14 cellular contexts compared by ENCODE assay signal in the genomic region with DNA sequence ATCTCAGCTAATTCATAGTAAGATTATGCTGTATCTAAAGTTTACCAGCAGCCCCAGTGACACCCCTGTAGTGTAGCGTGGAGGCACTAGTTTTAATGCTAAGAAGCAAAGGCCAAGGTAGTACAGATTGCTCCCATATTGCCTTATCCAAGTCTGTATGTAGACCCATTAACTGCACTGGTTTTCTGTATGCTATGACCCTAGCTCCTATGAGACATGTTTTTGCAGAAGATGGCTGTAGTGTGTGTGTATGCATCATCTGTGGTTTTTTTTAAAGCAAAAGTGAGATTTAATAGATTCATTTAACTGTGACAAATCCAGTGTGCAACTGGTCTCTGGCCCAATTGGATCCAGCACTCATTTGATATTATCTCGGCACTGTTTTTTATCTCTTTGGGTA.
"Had no signal": no experiment of that assay in that cellular context is flagged by ENCODE, and none has a peak within 500 bp of the region (broad histone marks: within the 10 kb centered on the region; RNA-seq: fewer than 3 reads in every experiment).

No MANE protein-coding gene starts in this region.

- H3K27ac ChIP-seq: heart left ventricle, thyroid gland had no signal

- H3K27ac Mint-ChIP-seq: dendritic cell treated with granulocyte-macrophage colony-stimulating factor and Interleukin-4, amounts not matched to agents 40 ng/mL and 50 ng/mL, for 4 days; T-helper 2 cell treated with Interferon-gamma antibody and Interleukin-4, amounts not matched to agents 5 μg/mL and 100 μg/mL, for 36 hours had no signal

- H3K36me3 Mint-ChIP-seq: naive B cell had no signal

- H3K9me3 Mint-ChIP-seq: dendritic cell treated with granulocyte-macrophage colony-stimulating factor and Interleukin-4, amounts not matched to agents 40 ng/mL and 50 ng/mL, for 4 days; naive B cell; T-helper 2 cell treated with Interferon-gamma antibody and Interleukin-4, amounts not matched to agents 5 μg/mL and 100 μg/mL, for 36 hours had no signal

- DNase-seq: activated CD4-positive, alpha-beta T cell treated with anti-CD3 and anti-CD28 coated beads for 4 hours; activated gamma-delta T cell; aorta; cerebellar nuclear complex; effector memory CD4-positive, alpha-beta T cell; heart left ventricle; mammary epithelial cell; naive B cell; stimulated activated CD4-positive, alpha-beta T cell treated with anti-CD3 and anti-CD28 coated beads, Interleukin-12 subunit alpha, Interleukin-12 subunit beta, amount 100 ng/mL, for 4 hours; stimulated activated CD4-positive, alpha-beta T cell treated with anti-CD3 and anti-CD28 coated beads, Interleukin-2, amount 100 ng/mL, for 24 hours; thyroid gland had no signal

- H3K27me3 ChIP-seq: heart left ventricle, thyroid gland had no signal

- H3K4me3 Mint-ChIP-seq: dendritic cell treated with granulocyte-macrophage colony-stimulating factor and Interleukin-4, amounts not matched to agents 40 ng/mL and 50 ng/mL, for 4 days; naive B cell; T-helper 2 cell treated with Interferon-gamma antibody and Interleukin-4, amounts not matched to agents 5 μg/mL and 100 μg/mL, for 36 hours had no signal

- ATAC-seq: heart left ventricle, left lobe of liver had no signal

- H3K27me3 Mint-ChIP-seq: dendritic cell treated with granulocyte-macrophage colony-stimulating factor and Interleukin-4, amounts not matched to agents 40 ng/mL and 50 ng/mL, for 4 days; naive B cell had no signal

- H3K9me3 ChIP-seq: heart left ventricle, thyroid gland had no signal
